ENCODE assay signal across 24 cellular contexts in the genomic region with DNA sequence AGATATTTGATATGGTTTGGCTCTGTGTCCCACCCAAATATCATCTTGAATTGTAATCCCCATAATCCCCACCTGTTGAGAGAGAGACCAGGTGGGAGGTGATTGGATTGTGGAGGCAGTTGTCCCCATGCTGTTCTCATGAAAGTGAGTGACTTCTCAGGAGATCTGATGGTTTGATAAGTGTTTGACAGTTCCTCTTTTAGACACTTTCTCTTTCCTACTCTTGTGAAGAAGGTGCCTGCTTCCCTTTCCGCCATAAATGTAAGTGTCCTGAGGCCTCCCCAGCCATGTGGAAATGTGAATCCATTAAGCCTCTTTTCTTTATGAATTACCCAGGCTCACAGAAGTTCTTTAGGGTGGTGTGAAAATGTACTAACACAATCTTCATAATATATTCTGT.
DNase-seq lines count a peak whose midpoint lies in the region; FAIRE-seq and TF ChIP-seq lines count a peak whose summit lies in the region.
"Had no signal": no experiment of that assay in that cellular context is flagged by ENCODE, and none has a peak within 500 bp of the region (broad histone marks: within the 10 kb centered on the region; RNA-seq: fewer than 3 reads in every experiment).

No MANE protein-coding gene starts in this region.

- no peak overlapping the region for H3K4me3 Mint-ChIP-seq in CD14-positive monocyte
- H3K4me3 Mint-ChIP-seq: B cell; GM23338; H9; T-helper 1 cell treated with Interleukin-12 subunit alpha and Interleukin-12 subunit beta and Interleukin-4 antibody, amounts not matched to agents 30 μg/mL and 1 μg/mL, for 36 hours had no signal

- H3K4me1 Mint-ChIP-seq in CD14-positive monocyte, result no peaks in the 10 kb centered on the region
- H3K4me1 Mint-ChIP-seq: B cell, GM23338, H9 had no signal

- FAIRE-seq in urothelium cell line (lab: Jason Lieb, UNC), result no peak
- FAIRE-seq: RCC 7860 had no signal

- DNase-seq in NCI-H524 (lab: John Stamatoyannopoulos, UW) (peak; percentile 11 to 12), NCI-H524 treated with DMSO at 0.1 percent for 48 hours (lab: John Stamatoyannopoulos, UW) (no peak), NB4 (ENCODE audit: low read depth) (peak; percentile 41), UCSD-AML1 (lab: John Stamatoyannopoulos, UW; ENCODE audit: unreplicated experiment) (peak; percentile 3), urothelium cell line (ENCODE audit: low spot score) (no peak), NCI-H146 (lab: John Stamatoyannopoulos, UW) (no peak), CD14-positive monocyte (ENCODE audit: low spot score) (no peak)
- DNase-seq in effector CD8-positive, alpha-beta T cell (lab: John Stamatoyannopoulos, UW), result no peak
- DNase-seq: DMS153, DND-41, H9, IMR-90, NCI-H1092 treated with DMSO at 0.1 percent for 48 hours, NCI-H1436, NCI-H187 treated with DMSO at 0.1 percent for 48 hours, NCI-H2171 treated with DMSO at 0.1 percent for 48 hours, NCI-H526, SIG-M5, SW 1271 had no signal

- intact Hi-C loops in CD14-positive monocyte (cut with micrococcal nuclease), result no loop called here

- no peak overlapping the region for H3K4me3 ChIP-seq in NB4 (ENCODE audit: low read depth, low read length)
- H3K4me3 ChIP-seq: GM23338, SK-N-MC had no signal

- TF ChIP-seq CTCF in NB4 (IDR thresholded peaks at IDR 0.05; ENCODE audit: low read depth, low read length) (no peak), CD14-positive monocyte (IDR thresholded peaks at IDR 0.05) (no peak)

- no peak for TF ChIP-seq POLR2A in NB4 (IDR thresholded peaks at IDR 0.05; ENCODE audit: extremely low read depth, insufficient read length)

- H3K36me3 Mint-ChIP-seq in CD14-positive monocyte, result no peaks in the 10 kb centered on the region

- no peaks in the 10 kb centered on the region for H3K27me3 Mint-ChIP-seq in CD14-positive monocyte (ENCODE audit: low read depth in 3 of 3)
- H3K27me3 Mint-ChIP-seq: B cell had no signal

- H3K9me3 Mint-ChIP-seq in CD14-positive monocyte, result peaks cover 0 to 2% (median 0%) of the 10 kb centered on the region in 7 donors
- H3K9me3 Mint-ChIP-seq: GM23338; H9; T-helper 1 cell treated with Interleukin-12 subunit alpha and Interleukin-12 subunit beta and Interleukin-4 antibody, amounts not matched to agents 30 μg/mL and 1 μg/mL, for 36 hours had no signal

- no peak overlapping the region for H3K27ac Mint-ChIP-seq in CD14-positive monocyte
- H3K27ac Mint-ChIP-seq: B cell; GM23338; H9; T-helper 1 cell treated with Interleukin-12 subunit alpha and Interleukin-12 subunit beta and Interleukin-4 antibody, amounts not matched to agents 30 μg/mL and 1 μg/mL, for 36 hours had no signal

Comparison
In these comparisons a context has a peak if more than half of its experiments do, and no peak if none do; other contexts are left out.
1. DNase-seq: peak in NCI-H524 (2 of 2), NB4 (single experiment) and UCSD-AML1 (single experiment); none in NCI-H524 treated with DMSO at 0.1 percent for 48 hours (single experiment), effector CD8-positive, alpha-beta T cell (single experiment), urothelium cell line (single experiment), NCI-H146 (single experiment) and CD14-positive monocyte (single experiment).